Comparison of ENCODE assay signal across 9 cellular contexts in the genomic region with DNA sequence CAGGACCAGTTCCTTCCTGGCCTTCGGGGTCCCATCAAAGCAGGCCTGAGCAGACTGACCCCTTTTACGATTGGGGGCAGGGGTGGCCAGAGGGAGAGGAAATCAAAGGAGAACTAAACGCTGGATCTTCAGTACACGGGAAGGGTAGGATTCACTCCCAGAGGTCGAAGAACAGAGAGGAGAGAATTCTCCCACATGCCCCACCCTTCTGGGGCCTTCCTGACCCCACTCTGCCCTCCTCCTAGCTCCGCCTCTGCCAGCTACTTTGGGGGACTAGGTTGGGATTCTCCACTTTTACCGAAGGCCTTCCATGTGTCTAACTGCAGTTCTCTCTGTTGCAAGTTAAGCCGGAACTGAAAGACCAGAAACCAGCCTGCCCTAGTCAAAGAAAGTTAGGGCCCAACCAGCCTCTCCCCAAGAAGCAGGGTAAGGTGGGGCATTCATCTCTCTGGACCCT. TPM values are rescaled to one million over a fixed set of nuclear protein-coding genes. Genes with fewer than 3 reads are reported as not detected.
DNase-seq lines count a peak whose midpoint lies in the region; ATAC-seq, FAIRE-seq and TF ChIP-seq lines count a peak whose summit lies in the region.
"Had no signal": no experiment of that assay in that cellular context is flagged by ENCODE, and none has a peak within 500 bp of the region (broad histone marks: within the 10 kb centered on the region; RNA-seq: fewer than 3 reads in every experiment).

No MANE protein-coding gene starts in this region.

- H3K4me1 ChIP-seq in endothelial cell of umbilical vein (ENCODE audit: control insufficient read depth, extremely low read depth, insufficient read depth, low read length), result peaks cover 68% of the 10 kb centered on the region

- H2AFZ ChIP-seq in endothelial cell of umbilical vein (ENCODE audit: low read depth, low read length), result peak overlapping the region; percentile 57

- peak overlapping the region; percentile 63 for H3K4me2 ChIP-seq in endothelial cell of umbilical vein (ENCODE audit: insufficient read depth, low read length)

- peak; percentile 77 for DNase-seq in activated CD4-positive, alpha-beta T cell treated with anti-CD3 and anti-CD28 coated beads, Interleukin-2, amount 10 ng/mL, durations not matched to agents 24 days and 14 days
- no peak for DNase-seq in activated CD4-positive, alpha-beta T cell treated with anti-CD3 and anti-CD28 coated beads for 4 hours
- no peak for DNase-seq in SK-N-MC (ENCODE audit: low read depth, low spot score)
- DNase-seq in endothelial cell of umbilical vein (ENCODE audit: low read depth, low spot score), result no peak
- DNase-seq in naive thymus-derived CD8-positive, alpha-beta T cell, result peak in 1 of 10 donors; percentile 22
- no peak for DNase-seq in retina

- no peaks in the 10 kb centered on the region for H3K9me1 ChIP-seq in endothelial cell of umbilical vein (replicated peaks; ENCODE audit: control insufficient read depth, extremely low read depth, insufficient read depth, low read length)

- POLR2A ChIA-PET in endothelial cell of umbilical vein (lab: Charles Lee), result interaction anchor here (0.7 to 1.2 kb wide), 3 partner anchors 11 to 254 kb away, joined by 3 to 5 read pairs (median 4); no protein-coding TSS in a partner anchor
- POLR2A ChIA-PET in naive thymus-derived CD8-positive, alpha-beta T cell (lab: Charles Lee), result interaction anchor here (1.2 to 26.8 kb wide), 6 partner anchors 16 to 63 kb away, joined by 3 to 612 read pairs (median 39); a partner anchor contains a TSS

- TSS peak; percentile 55 for BruUV-seq in endothelial cell of umbilical vein (replicated peaks; lab: Mats Ljungman, UMichigan)

- H3K27ac ChIP-seq in SK-N-MC (peak overlapping the region; percentile 89), endothelial cell of umbilical vein (ENCODE audit: insufficient read depth, low read depth, low read length) (peak overlapping the region; percentile 55)

- H3K36me3 Mint-ChIP-seq in activated CD4-positive, alpha-beta T cell treated with anti-CD3 and anti-CD28 coated beads, Interleukin-2, amount 10 ng/mL, durations not matched to agents 24 days and 14 days (ENCODE audit: low read depth), result peaks cover 45% of the 10 kb centered on the region
- H3K36me3 Mint-ChIP-seq in naive thymus-derived CD8-positive, alpha-beta T cell, result peaks cover 0 to 5% (median 0%) of the 10 kb centered on the region in 3 donors

- ATAC-seq in naive thymus-derived CD8-positive, alpha-beta T cell, result no peak
- ATAC-seq in GM21723 (IDR thresholded peaks at IDR 0.05; ENCODE audit: unreplicated experiment), result no peak
- no peak for ATAC-seq in HG03469 (IDR thresholded peaks at IDR 0.05; ENCODE audit: unreplicated experiment)

- FAIRE-seq in endothelial cell of umbilical vein (lab: Jason Lieb, UNC), result peak; percentile 54
- FAIRE-seq: endometrium had no signal

- TF ChIP-seq CTCF in endothelial cell of umbilical vein (IDR thresholded peaks at IDR 0.05; ENCODE audit: extremely low read depth in 1 of 2, insufficient read depth in 1 of 2, low read depth in 1 of 2, low read length in 2 of 2), result no peak

- CTCF ChIA-PET in endothelial cell of umbilical vein (lab: Charles Lee), result interaction anchor here (0.8 to 12.1 kb wide), 9 partner anchors 9 to 88 kb away, joined by 3 to 138 read pairs (median 15); a partner anchor contains a TSS

- peak overlapping the region; percentile 92 for H3K27ac Mint-ChIP-seq in activated CD4-positive, alpha-beta T cell treated with anti-CD3 and anti-CD28 coated beads, Interleukin-2, amount 10 ng/mL, durations not matched to agents 24 days and 14 days
- H3K27ac Mint-ChIP-seq in naive thymus-derived CD8-positive, alpha-beta T cell, result peak overlapping the region; percentile 85 to 97 (median 95)

- no peaks in the 10 kb centered on the region for H3K27me3 ChIP-seq in endothelial cell of umbilical vein (ENCODE audit: control insufficient read depth in 2 of 2, insufficient read depth in 2 of 2, low read length in 2 of 2)

- peak overlapping the region; percentile 92 for H3K9ac ChIP-seq in SK-N-MC (ENCODE audit: insufficient read length)
- H3K9ac ChIP-seq in endothelial cell of umbilical vein (replicated peaks; ENCODE audit: extremely low read depth, insufficient read depth, low read length), result peak overlapping the region; percentile 84

- H3K4me1 Mint-ChIP-seq in activated CD4-positive, alpha-beta T cell treated with anti-CD3 and anti-CD28 coated beads, Interleukin-2, amount 10 ng/mL, durations not matched to agents 24 days and 14 days, result peaks cover 69% of the 10 kb centered on the region
- peaks cover 50 to 81% (median 70%) of the 10 kb centered on the region in 4 donors for H3K4me1 Mint-ChIP-seq in naive thymus-derived CD8-positive, alpha-beta T cell

- no peaks in the 10 kb centered on the region for H3K9me3 Mint-ChIP-seq in activated CD4-positive, alpha-beta T cell treated with anti-CD3 and anti-CD28 coated beads, Interleukin-2, amount 10 ng/mL, durations not matched to agents 24 days and 14 days
- no peaks in the 10 kb centered on the region for H3K9me3 Mint-ChIP-seq in naive thymus-derived CD8-positive, alpha-beta T cell

- H3K9me3 ChIP-seq in SK-N-MC (ENCODE audit: low read depth, low read length), result no peaks in the 10 kb centered on the region
- no peaks in the 10 kb centered on the region for H3K9me3 ChIP-seq in endothelial cell of umbilical vein (replicated peaks; ENCODE audit: control insufficient read depth, insufficient read depth, low read length)

- peak overlapping the region; percentile 99 for H3K4me3 Mint-ChIP-seq in activated CD4-positive, alpha-beta T cell treated with anti-CD3 and anti-CD28 coated beads, Interleukin-2, amount 10 ng/mL, durations not matched to agents 24 days and 14 days
- peak overlapping the region; percentile 89 to 100 (median 96) for H3K4me3 Mint-ChIP-seq in naive thymus-derived CD8-positive, alpha-beta T cell

- H3K4me3 ChIP-seq in SK-N-MC (peak overlapping the region; percentile 93), endothelial cell of umbilical vein (replicated peaks in 1 of 3; ENCODE audit: insufficient read depth in 1 of 3, low read depth in 1 of 3, low read length in 3 of 3) (peak overlapping the region; percentile 43 to 80 (median 76))

- H3K27me3 Mint-ChIP-seq in activated CD4-positive, alpha-beta T cell treated with anti-CD3 and anti-CD28 coated beads, Interleukin-2, amount 10 ng/mL, durations not matched to agents 24 days and 14 days, result no peaks in the 10 kb centered on the region
- H3K27me3 Mint-ChIP-seq in naive thymus-derived CD8-positive, alpha-beta T cell, result no peaks in the 10 kb centered on the region

- H3K79me2 ChIP-seq in endothelial cell of umbilical vein (ENCODE audit: control insufficient read depth, insufficient read depth, low read length), result peaks cover 51% of the 10 kb centered on the region

- intact Hi-C loops in activated CD4-positive, alpha-beta T cell treated with anti-CD3 and anti-CD28 coated beads, Interleukin-2, amount 10 ng/mL, durations not matched to agents 24 days and 14 days (cut with micrococcal nuclease), result loop anchor here (5.0 kb wide), 1 partner anchor 122 kb away; a partner anchor contains a TSS
- intact Hi-C loops in endothelial cell of umbilical vein (cut with micrococcal nuclease), result no loop called here

- H4K20me1 ChIP-seq in endothelial cell of umbilical vein (replicated peaks; ENCODE audit: control insufficient read depth, extremely low read depth, insufficient read depth, low read length), result no peaks in the 10 kb centered on the region

- no peak for TF ChIP-seq POLR2A in endothelial cell of umbilical vein (IDR thresholded peaks at IDR 0.05; ENCODE audit: low read depth, low read length)

- peaks cover 21% of the 10 kb centered on the region for H3K36me3 ChIP-seq in SK-N-MC (ENCODE audit: insufficient read depth, low read length)
- H3K36me3 ChIP-seq in endothelial cell of umbilical vein (ENCODE audit: control insufficient read depth in 2 of 2, extremely low read depth in 1 of 2, insufficient read depth in 2 of 2, low read length in 2 of 2), result no peaks in the 10 kb centered on the region

- dilution Hi-C loops in endothelial cell of umbilical vein (cut with MboI; ENCODE audit: extremely low pct_ligation_motif_present, low sequenced_read_pairs), result no loop called here

RNA-seq across cellular contexts. Expression of a gene that starts 0.7 kb away (rescaled TPM):
- total RNA-seq in activated CD4-positive, alpha-beta T cell treated with anti-CD3 and anti-CD28 coated beads, Interleukin-2, amount 10 ng/mL, durations not matched to agents 24 days and 14 days, result 189 and 198 TPM in 2 replicates
- total RNA-seq in endothelial cell of umbilical vein, result 110 and 118 TPM in 2 replicates
- 59.2 and 62.0 TPM in 2 replicates for polyA plus RNA-seq in endothelial cell of umbilical vein
- polyA plus RNA-seq in endothelial cell of umbilical vein (2011; cell fraction: cytosol; rRNA removed), result 67.4 and 113 TPM in 2 replicates
- 270 and 317 TPM in 2 replicates for polyA plus RNA-seq in endothelial cell of umbilical vein (2011; cell fraction: nucleus; rRNA removed)
- 50.9 and 52.8 TPM in 2 replicates for polyA plus RNA-seq in endothelial cell of umbilical vein (2012)
- 81.5 and 92.0 TPM in 2 replicates for polyA minus RNA-seq in endothelial cell of umbilical vein
- polyA minus RNA-seq in endothelial cell of umbilical vein (2011; cell fraction: cytosol; rRNA and poly(A)+ RNA removed), result 29.1 TPM
- polyA minus RNA-seq in endothelial cell of umbilical vein (2011; cell fraction: nucleus; rRNA and poly(A)+ RNA removed), result 55.2 and 62.7 TPM in 2 replicates
- total RNA-seq in naive thymus-derived CD8-positive, alpha-beta T cell, result 100 to 1,000 TPM; 204 to 210 TPM
- polyA plus RNA-seq in naive thymus-derived CD8-positive, alpha-beta T cell, result 10 to 100 TPM; 13.8 to 22.0 (median 15.8) TPM

RNA-seq across cellular contexts. Expression of a gene that starts 37.6 kb away (rescaled TPM):
- not detected in 2 replicates for total RNA-seq in activated CD4-positive, alpha-beta T cell treated with anti-CD3 and anti-CD28 coated beads, Interleukin-2, amount 10 ng/mL, durations not matched to agents 24 days and 14 days
- total RNA-seq in endothelial cell of umbilical vein, result not detected in 2 replicates
- not detected in 2 replicates for polyA plus RNA-seq in endothelial cell of umbilical vein
- not detected in 2 replicates for polyA plus RNA-seq in endothelial cell of umbilical vein (2011; cell fraction: cytosol; rRNA removed)
- polyA plus RNA-seq in endothelial cell of umbilical vein (2011; cell fraction: nucleus; rRNA removed), result not detected in 2 replicates
- not detected in 2 replicates for polyA plus RNA-seq in endothelial cell of umbilical vein (2012)
- not detected in 2 replicates for polyA minus RNA-seq in endothelial cell of umbilical vein
- not detected for polyA minus RNA-seq in endothelial cell of umbilical vein (2011; cell fraction: cytosol; rRNA and poly(A)+ RNA removed)
- 0.34 TPM in 1 of 2 replicates, not detected in the other for polyA minus RNA-seq in endothelial cell of umbilical vein (2011; cell fraction: nucleus; rRNA and poly(A)+ RNA removed)
- not detected for total RNA-seq in naive thymus-derived CD8-positive, alpha-beta T cell
- polyA plus RNA-seq in naive thymus-derived CD8-positive, alpha-beta T cell, result under 1 TPM in 1 of 3 donors, not detected in 2; 0.46 TPM

RNA-seq across cellular contexts. Expression of a gene that starts 41.8 kb away (rescaled TPM):
- total RNA-seq in activated CD4-positive, alpha-beta T cell treated with anti-CD3 and anti-CD28 coated beads, Interleukin-2, amount 10 ng/mL, durations not matched to agents 24 days and 14 days, result 175 and 176 TPM in 2 replicates
- total RNA-seq in endothelial cell of umbilical vein, result 339 and 362 TPM in 2 replicates
- 1,337 and 1,787 TPM in 2 replicates for polyA plus RNA-seq in endothelial cell of umbilical vein
- 1,307 and 1,533 TPM in 2 replicates for polyA plus RNA-seq in endothelial cell of umbilical vein (2011; cell fraction: cytosol; rRNA removed)
- polyA plus RNA-seq in endothelial cell of umbilical vein (2011; cell fraction: nucleus; rRNA removed), result 531 and 557 TPM in 2 replicates
- polyA plus RNA-seq in endothelial cell of umbilical vein (2012), result 362 and 401 TPM in 2 replicates
- polyA minus RNA-seq in endothelial cell of umbilical vein, result 780 and 932 TPM in 2 replicates
- 99.6 TPM for polyA minus RNA-seq in endothelial cell of umbilical vein (2011; cell fraction: cytosol; rRNA and poly(A)+ RNA removed)
- 84.7 and 121 TPM in 2 replicates for polyA minus RNA-seq in endothelial cell of umbilical vein (2011; cell fraction: nucleus; rRNA and poly(A)+ RNA removed)
- total RNA-seq in naive thymus-derived CD8-positive, alpha-beta T cell, result 100 to 1,000 TPM; 199 to 218 TPM
- polyA plus RNA-seq in naive thymus-derived CD8-positive, alpha-beta T cell, result 100 to 1,000 TPM; 345 to 396 (median 347) TPM

RNA-seq across cellular contexts. Expression of a gene that starts 44.8 kb away (rescaled TPM):
- total RNA-seq in activated CD4-positive, alpha-beta T cell treated with anti-CD3 and anti-CD28 coated beads, Interleukin-2, amount 10 ng/mL, durations not matched to agents 24 days and 14 days, result 82.9 and 92.2 TPM in 2 replicates
- total RNA-seq in endothelial cell of umbilical vein, result 54.1 and 55.6 TPM in 2 replicates
- 47.9 and 48.6 TPM in 2 replicates for polyA plus RNA-seq in endothelial cell of umbilical vein
- 22.4 and 25.5 TPM in 2 replicates for polyA plus RNA-seq in endothelial cell of umbilical vein (2011; cell fraction: cytosol; rRNA removed)
- polyA plus RNA-seq in endothelial cell of umbilical vein (2011; cell fraction: nucleus; rRNA removed), result 123 and 207 TPM in 2 replicates
- polyA plus RNA-seq in endothelial cell of umbilical vein (2012), result 19.8 and 29.0 TPM in 2 replicates
- polyA minus RNA-seq in endothelial cell of umbilical vein, result 75.4 and 81.4 TPM in 2 replicates
- polyA minus RNA-seq in endothelial cell of umbilical vein (2011; cell fraction: cytosol; rRNA and poly(A)+ RNA removed), result 50.2 TPM
- 68.0 and 96.9 TPM in 2 replicates for polyA minus RNA-seq in endothelial cell of umbilical vein (2011; cell fraction: nucleus; rRNA and poly(A)+ RNA removed)
- total RNA-seq in naive thymus-derived CD8-positive, alpha-beta T cell, result 100 to 1,000 TPM; 109 to 110 TPM
- polyA plus RNA-seq in naive thymus-derived CD8-positive, alpha-beta T cell, result 1 to 10 TPM; 5.0 to 7.2 (median 6.5) TPM
